ENCODE assay signal across 16 cellular contexts in genomic region chr6:5294392-5295211, GRCh38. TPM values are rescaled to one million over a fixed set of nuclear protein-coding genes. Genes with fewer than 3 reads are reported as not detected.
A peak's percentile ranks its signal among the peaks of the same experiment; 100 is the strongest.
DNase-seq lines count a peak whose midpoint lies in the region; ATAC-seq and TF ChIP-seq lines count a peak whose summit lies in the region.
"Had no signal": no experiment of that assay in that cellular context is flagged by ENCODE, and none has a peak within 500 bp of the region (broad histone marks: within the 10 kb centered on the region; RNA-seq: fewer than 3 reads in every experiment).

No MANE protein-coding gene starts in this region.

- peaks cover 15% of the 10 kb centered on the region for H3K4me1 Mint-ChIP-seq in activated naive CD8-positive, alpha-beta T cell treated with anti-CD3 and anti-CD28 coated beads, Interleukin-2, amount 10 ng/mL, durations not matched to agents 7 days and 5 days
- H3K4me1 Mint-ChIP-seq in activated naive CD8-positive, alpha-beta T cell treated with anti-CD3 and anti-CD28 coated beads for 36 hours: peaks cover 22% of the 10 kb centered on the region
- H3K4me1 Mint-ChIP-seq in dendritic cell treated with granulocyte-macrophage colony-stimulating factor and Interleukin-4, amounts not matched to agents 40 ng/mL and 50 ng/mL, for 4 days (ENCODE audit: low read depth): peaks cover 20% of the 10 kb centered on the region
- peaks cover 30% of the 10 kb centered on the region for H3K4me1 Mint-ChIP-seq in stimulated activated naive CD8-positive, alpha-beta T cell treated with anti-CD3 and anti-CD28 coated beads, Interleukin-15, amount 100 ng/mL, for 72 hours
- H3K4me1 Mint-ChIP-seq in naive thymus-derived CD8-positive, alpha-beta T cell: peaks cover 26 to 48% (median 38%) of the 10 kb centered on the region in 4 donors

- intact Hi-C loops in dendritic cell treated with granulocyte-macrophage colony-stimulating factor and Interleukin-4, amounts not matched to agents 40 ng/mL and 50 ng/mL, for 4 days (cut with micrococcal nuclease): no loop called here

- no peak overlapping the region for H3K4me3 ChIP-seq in NB4 (ENCODE audit: low read depth, low read length)
- H3K4me3 ChIP-seq: lung, SJSA1 had no signal

- DNase-seq in activated naive CD8-positive, alpha-beta T cell treated with anti-CD3 and anti-CD28 coated beads, Interleukin-2, amount 10 ng/mL, durations not matched to agents 7 days and 5 days: no peak
- DNase-seq in activated naive CD8-positive, alpha-beta T cell treated with anti-CD3 and anti-CD28 coated beads for 36 hours: no peak
- DNase-seq in NB4 (ENCODE audit: low read depth) (peak; percentile 82), NCI-H2029 (lab: John Stamatoyannopoulos, UW) (no peak), GM19240 (ENCODE audit: insufficient read length, low spot score) (no peak)
- DNase-seq in stimulated activated naive CD8-positive, alpha-beta T cell treated with anti-CD3 and anti-CD28 coated beads, Interleukin-15, amount 100 ng/mL, for 72 hours: no peak
- no peak for DNase-seq in naive thymus-derived CD8-positive, alpha-beta T cell
- DNase-seq: activated CD4-positive, alpha-beta T cell treated with anti-CD3 and anti-CD28 coated beads for 1 hour; activated naive CD4-positive, alpha-beta T cell treated with Interleukin-2 at 50 U/mL for 16 hours; DMS79 treated with DMSO at 0.1 percent for 48 hours; NCI-H1694; occipital lobe; stimulated activated CD4-positive, alpha-beta T cell treated with anti-CD3 and anti-CD28 coated beads, Interleukin-12 subunit alpha, Interleukin-12 subunit beta, amount 100 ng/mL, for 4 hours had no signal

- no peak overlapping the region for H3K4me3 Mint-ChIP-seq in activated naive CD8-positive, alpha-beta T cell treated with anti-CD3 and anti-CD28 coated beads, Interleukin-2, amount 10 ng/mL, durations not matched to agents 7 days and 5 days
- no peak overlapping the region for H3K4me3 Mint-ChIP-seq in activated naive CD8-positive, alpha-beta T cell treated with anti-CD3 and anti-CD28 coated beads for 36 hours
- peak overlapping the region; percentile 22 for H3K4me3 Mint-ChIP-seq in dendritic cell treated with granulocyte-macrophage colony-stimulating factor and Interleukin-4, amounts not matched to agents 40 ng/mL and 50 ng/mL, for 4 days
- no peak overlapping the region for H3K4me3 Mint-ChIP-seq in stimulated activated naive CD8-positive, alpha-beta T cell treated with anti-CD3 and anti-CD28 coated beads, Interleukin-15, amount 100 ng/mL, for 72 hours
- no peak overlapping the region for H3K4me3 Mint-ChIP-seq in naive thymus-derived CD8-positive, alpha-beta T cell

- H3K36me3 Mint-ChIP-seq in activated naive CD8-positive, alpha-beta T cell treated with anti-CD3 and anti-CD28 coated beads, Interleukin-2, amount 10 ng/mL, durations not matched to agents 7 days and 5 days: peaks cover 13% of the 10 kb centered on the region
- peaks cover 2% of the 10 kb centered on the region for H3K36me3 Mint-ChIP-seq in activated naive CD8-positive, alpha-beta T cell treated with anti-CD3 and anti-CD28 coated beads for 36 hours
- no peaks in the 10 kb centered on the region for H3K36me3 Mint-ChIP-seq in dendritic cell treated with granulocyte-macrophage colony-stimulating factor and Interleukin-4, amounts not matched to agents 40 ng/mL and 50 ng/mL, for 4 days (ENCODE audit: low read depth)
- H3K36me3 Mint-ChIP-seq in naive thymus-derived CD8-positive, alpha-beta T cell: peaks cover 0 to 19% (median 5%) of the 10 kb centered on the region in 3 donors

- no peak for TF ChIP-seq CTCF in NB4 (IDR thresholded peaks at IDR 0.05; ENCODE audit: low read depth, low read length)

- no peak for TF ChIP-seq POLR2A in NB4 (IDR thresholded peaks at IDR 0.05; ENCODE audit: extremely low read depth, insufficient read length)

- H3K27ac Mint-ChIP-seq in activated naive CD8-positive, alpha-beta T cell treated with anti-CD3 and anti-CD28 coated beads, Interleukin-2, amount 10 ng/mL, durations not matched to agents 7 days and 5 days: peak overlapping the region; percentile 14
- H3K27ac Mint-ChIP-seq in activated naive CD8-positive, alpha-beta T cell treated with anti-CD3 and anti-CD28 coated beads for 36 hours: no peak overlapping the region
- H3K27ac Mint-ChIP-seq in dendritic cell treated with granulocyte-macrophage colony-stimulating factor and Interleukin-4, amounts not matched to agents 40 ng/mL and 50 ng/mL, for 4 days: peak overlapping the region; percentile 61
- peak overlapping the region; percentile 12 to 81 for H3K27ac Mint-ChIP-seq in stimulated activated naive CD8-positive, alpha-beta T cell treated with anti-CD3 and anti-CD28 coated beads, Interleukin-15, amount 100 ng/mL, for 72 hours
- H3K27ac Mint-ChIP-seq in naive thymus-derived CD8-positive, alpha-beta T cell: peak overlapping the region in 4 of 10 donors; percentile 4 to 40 (median 22)

- no peak for ATAC-seq in activated naive CD8-positive, alpha-beta T cell treated with anti-CD3 and anti-CD28 coated beads, Interleukin-2, amount 10 ng/mL, durations not matched to agents 7 days and 5 days (ENCODE audit: low read depth)
- no peak for ATAC-seq in stimulated activated naive CD8-positive, alpha-beta T cell treated with anti-CD3 and anti-CD28 coated beads, Interleukin-15, amount 100 ng/mL, for 72 hours
- no peak for ATAC-seq in naive thymus-derived CD8-positive, alpha-beta T cell

- POLR2A ChIA-PET in activated naive CD8-positive, alpha-beta T cell treated with anti-CD3 and anti-CD28 coated beads, Interleukin-2, amount 10 ng/mL, durations not matched to agents 7 days and 5 days (lab: Charles Lee): no interaction called here
- POLR2A ChIA-PET in naive thymus-derived CD8-positive, alpha-beta T cell (lab: Charles Lee): no interaction called here

- H3K9me3 Mint-ChIP-seq in activated naive CD8-positive, alpha-beta T cell treated with anti-CD3 and anti-CD28 coated beads, Interleukin-2, amount 10 ng/mL, durations not matched to agents 7 days and 5 days: no peaks in the 10 kb centered on the region
- H3K9me3 Mint-ChIP-seq in activated naive CD8-positive, alpha-beta T cell treated with anti-CD3 and anti-CD28 coated beads for 36 hours: no peaks in the 10 kb centered on the region
- no peaks in the 10 kb centered on the region for H3K9me3 Mint-ChIP-seq in dendritic cell treated with granulocyte-macrophage colony-stimulating factor and Interleukin-4, amounts not matched to agents 40 ng/mL and 50 ng/mL, for 4 days
- peaks cover 0 to 7% of the 10 kb centered on the region in 2 donors for H3K9me3 Mint-ChIP-seq in stimulated activated naive CD8-positive, alpha-beta T cell treated with anti-CD3 and anti-CD28 coated beads, Interleukin-15, amount 100 ng/mL, for 72 hours
- no peaks in the 10 kb centered on the region for H3K9me3 Mint-ChIP-seq in naive thymus-derived CD8-positive, alpha-beta T cell

- H3K27me3 Mint-ChIP-seq in activated naive CD8-positive, alpha-beta T cell treated with anti-CD3 and anti-CD28 coated beads, Interleukin-2, amount 10 ng/mL, durations not matched to agents 7 days and 5 days: no peaks in the 10 kb centered on the region
- H3K27me3 Mint-ChIP-seq in activated naive CD8-positive, alpha-beta T cell treated with anti-CD3 and anti-CD28 coated beads for 36 hours: no peaks in the 10 kb centered on the region
- no peaks in the 10 kb centered on the region for H3K27me3 Mint-ChIP-seq in dendritic cell treated with granulocyte-macrophage colony-stimulating factor and Interleukin-4, amounts not matched to agents 40 ng/mL and 50 ng/mL, for 4 days
- no peaks in the 10 kb centered on the region for H3K27me3 Mint-ChIP-seq in stimulated activated naive CD8-positive, alpha-beta T cell treated with anti-CD3 and anti-CD28 coated beads, Interleukin-15, amount 100 ng/mL, for 72 hours
- H3K27me3 Mint-ChIP-seq in naive thymus-derived CD8-positive, alpha-beta T cell: no peaks in the 10 kb centered on the region

RNA-seq across cellular contexts. Expression of gene FARS2, which starts 33.3 kb away (rescaled TPM):
- total RNA-seq in activated naive CD8-positive, alpha-beta T cell treated with anti-CD3 and anti-CD28 coated beads, Interleukin-2, amount 10 ng/mL, durations not matched to agents 7 days and 5 days: 10 to 100 TPM; 15.5 to 18.4 TPM
- 10 to 100 TPM; 18.4 to 20.0 TPM for total RNA-seq in activated naive CD8-positive, alpha-beta T cell treated with anti-CD3 and anti-CD28 coated beads for 36 hours
- total RNA-seq in naive thymus-derived CD8-positive, alpha-beta T cell: 10 to 100 TPM; 13.6 to 17.3 TPM
- polyA plus RNA-seq in naive thymus-derived CD8-positive, alpha-beta T cell: 10 to 100 TPM; 28.1 to 39.1 (median 28.8) TPM

RNA-seq across cellular contexts. Expression of gene LYRM4, which starts 33.9 kb away (rescaled TPM):
- 10 to 100 TPM; 26.5 to 27.1 TPM for total RNA-seq in activated naive CD8-positive, alpha-beta T cell treated with anti-CD3 and anti-CD28 coated beads, Interleukin-2, amount 10 ng/mL, durations not matched to agents 7 days and 5 days
- total RNA-seq in activated naive CD8-positive, alpha-beta T cell treated with anti-CD3 and anti-CD28 coated beads for 36 hours: 10 to 100 TPM; 44.3 to 45.7 TPM
- total RNA-seq in naive thymus-derived CD8-positive, alpha-beta T cell: 10 to 100 TPM; 27.8 to 27.9 TPM
- 10 to 100 TPM; 52.3 to 56.8 (median 56.1) TPM for polyA plus RNA-seq in naive thymus-derived CD8-positive, alpha-beta T cell
